7 cellular contexts compared by ENCODE assay signal in the genomic region with DNA sequence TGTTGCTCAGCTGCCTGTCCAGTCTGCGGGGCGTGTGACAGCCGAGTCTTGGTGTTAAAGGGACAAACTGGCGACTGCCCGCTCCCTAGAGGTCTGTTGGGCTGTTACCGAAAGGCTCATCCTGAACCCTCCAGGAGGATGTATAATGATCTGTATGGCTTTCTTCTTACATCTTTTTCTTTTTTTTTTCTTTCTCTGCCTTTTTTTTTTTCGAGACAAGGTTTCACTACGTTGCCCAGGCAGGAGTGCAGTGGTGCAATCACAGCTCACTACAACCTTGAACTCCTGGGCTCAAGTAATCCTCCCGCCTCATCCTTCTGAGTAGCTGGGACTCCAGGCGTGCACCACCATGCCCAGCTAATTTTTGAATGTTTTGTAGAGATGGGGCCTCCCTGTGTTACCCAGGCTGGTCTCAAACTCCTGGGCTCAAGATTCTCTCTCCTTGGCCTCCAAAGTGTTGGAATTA. TPM values are rescaled to one million over a fixed set of nuclear protein-coding genes. Genes with fewer than 3 reads are reported as not detected.
DNase-seq lines count a peak whose midpoint lies in the region; ATAC-seq, FAIRE-seq and TF ChIP-seq lines count a peak whose summit lies in the region.

No MANE protein-coding gene starts in this region.

- peaks cover 4% of the 10 kb centered on the region for H3K36me3 Mint-ChIP-seq in activated naive CD8-positive, alpha-beta T cell

- H3K27me3 Mint-ChIP-seq in activated naive CD8-positive, alpha-beta T cell, result no peaks in the 10 kb centered on the region

- peak overlapping the region; percentile 96 for H3K4me3 Mint-ChIP-seq in activated naive CD8-positive, alpha-beta T cell

- H2AFZ ChIP-seq in keratinocyte (ENCODE audit: control insufficient read depth, low read length), result peak overlapping the region; percentile 92

- no peak for DNase-seq in keratinocyte (ENCODE audit: low read depth, low spot score)
- DNase-seq in HPDE6-E6E7 (ENCODE audit: extremely low spot score), result no peak

- no peaks in the 10 kb centered on the region for H3K9me3 ChIP-seq in keratinocyte (ENCODE audit: control insufficient read depth, low read depth, low read length)

- H3K79me2 ChIP-seq in keratinocyte (ENCODE audit: control insufficient read depth, insufficient read depth, low read length), result peaks cover 13% of the 10 kb centered on the region

- ATAC-seq in GM18870 (IDR thresholded peaks at IDR 0.05; ENCODE audit: unreplicated experiment), result peak; percentile 30
- peak; percentile 35 for ATAC-seq in HG03354 (IDR thresholded peaks at IDR 0.05; ENCODE audit: poor library complexity, severe bottlenecking, unreplicated experiment)
- ATAC-seq in GM21515 (IDR thresholded peaks at IDR 0.05; ENCODE audit: unreplicated experiment), result no peak

- FAIRE-seq in keratinocyte (lab: Jason Lieb, UNC), result no peak

- no peak for TF ChIP-seq CTCF in keratinocyte (optimal IDR thresholded peaks at IDR 0.05 in 1 of 3, IDR thresholded peaks at IDR 0.05 in 1 of 3, conservative IDR thresholded peaks at IDR 0.05 in 1 of 3; ENCODE audit: extremely low read depth in 1 of 3, insufficient read depth in 2 of 3, low read length in 3 of 3)

- peaks cover 12 to 17% of the 10 kb centered on the region in 2 experiments for H3K36me3 ChIP-seq in keratinocyte (ENCODE audit: control insufficient read depth in 2 of 2, extremely low read depth in 1 of 2, insufficient read depth in 2 of 2, low read length in 2 of 2)

- H3K9ac ChIP-seq in keratinocyte (ENCODE audit: control insufficient read depth, extremely low read depth, insufficient read depth, low read length), result peak overlapping the region; percentile 83

- peaks cover 20% of the 10 kb centered on the region for H3K4me1 Mint-ChIP-seq in activated naive CD8-positive, alpha-beta T cell (ENCODE audit: low read depth)

- peak overlapping the region; percentile 81 to 91 (median 88) for H3K4me3 ChIP-seq in keratinocyte (ENCODE audit: control insufficient read depth in 2 of 3, extremely low read depth in 1 of 3, insufficient read depth in 2 of 3, low read depth in 1 of 3, low read length in 3 of 3)

- peak overlapping the region; percentile 87 for H3K27ac Mint-ChIP-seq in activated naive CD8-positive, alpha-beta T cell

- no peaks in the 10 kb centered on the region for H4K20me1 ChIP-seq in keratinocyte (ENCODE audit: control insufficient read depth, extremely low read depth, insufficient read depth, low read length)

- no peaks in the 10 kb centered on the region for H3K27me3 ChIP-seq in keratinocyte (ENCODE audit: control insufficient read depth, extremely low read depth, insufficient read depth, low read length)

- dilution Hi-C loops in keratinocyte (cut with MboI; ENCODE audit: extremely low pct_ligation_motif_present, low sequenced_read_pairs), result no loop called here

- peak overlapping the region; percentile 33 for H3K27ac ChIP-seq in keratinocyte (ENCODE audit: control insufficient read depth, insufficient read depth, low read length)
- peak overlapping the region; percentile 3 for H3K27ac ChIP-seq in temporal lobe (ENCODE audit: low read depth, low read length)

- no peaks in the 10 kb centered on the region for H3K9me1 ChIP-seq in keratinocyte (ENCODE audit: control insufficient read depth, extremely low read depth, insufficient read depth, low read length)

- no peaks in the 10 kb centered on the region for H3K9me3 Mint-ChIP-seq in activated naive CD8-positive, alpha-beta T cell (ENCODE audit: low read depth)

- H3K4me1 ChIP-seq in keratinocyte (ENCODE audit: control insufficient read depth, extremely low read depth, insufficient read depth, low read length), result peaks cover 6% of the 10 kb centered on the region

- peak overlapping the region; percentile 72 for H3K4me2 ChIP-seq in keratinocyte (ENCODE audit: control insufficient read depth, extremely low read depth, insufficient read depth, low read depth, low read length)

RNA-seq across cellular contexts. Expression of gene INTS15, which starts 0.9 kb away (rescaled TPM):
- polyA plus RNA-seq in keratinocyte, result 11.9 to 22.5 TPM (median 12.1 TPM) in 3 replicates
- polyA plus RNA-seq in keratinocyte (2011; ENCODE audit: low read depth), result 4.7 TPM
- polyA plus RNA-seq in keratinocyte (2011; cell fraction: cytosol; rRNA removed), result 17.0 and 19.7 TPM in 2 replicates
- polyA plus RNA-seq in keratinocyte (2011; cell fraction: nucleus; rRNA removed), result 26.7 and 33.4 TPM in 2 replicates
- polyA plus RNA-seq in keratinocyte (2012; ENCODE audit: low replicate concordance), result 14.9 and 17.1 TPM in 2 replicates
- 9.0 to 18.6 TPM (median 12.4 TPM) in 3 replicates for polyA minus RNA-seq in keratinocyte
- polyA minus RNA-seq in keratinocyte (2011; cell fraction: cytosol; rRNA and poly(A)+ RNA removed), result 16.5 TPM
- polyA minus RNA-seq in keratinocyte (2011; cell fraction: nucleus; rRNA and poly(A)+ RNA removed), result 9.1 and 10.8 TPM in 2 replicates
- total RNA-seq in temporal lobe, result 16.0 TPM

RNA-seq across cellular contexts. Expression of gene ZDHHC4, which starts 13.4 kb away (rescaled TPM):
- polyA plus RNA-seq in keratinocyte, result 50.7 to 66.1 TPM (median 60.6 TPM) in 3 replicates
- 6.8 TPM for polyA plus RNA-seq in keratinocyte (2011; ENCODE audit: low read depth)
- 64.5 and 69.8 TPM in 2 replicates for polyA plus RNA-seq in keratinocyte (2011; cell fraction: cytosol; rRNA removed)
- 42.1 and 42.5 TPM in 2 replicates for polyA plus RNA-seq in keratinocyte (2011; cell fraction: nucleus; rRNA removed)
- 26.7 and 31.7 TPM in 2 replicates for polyA plus RNA-seq in keratinocyte (2012; ENCODE audit: low replicate concordance)
- 66.5 to 118 TPM (median 95.0 TPM) in 3 replicates for polyA minus RNA-seq in keratinocyte
- 44.7 TPM for polyA minus RNA-seq in keratinocyte (2011; cell fraction: cytosol; rRNA and poly(A)+ RNA removed)
- 10.3 and 20.0 TPM in 2 replicates for polyA minus RNA-seq in keratinocyte (2011; cell fraction: nucleus; rRNA and poly(A)+ RNA removed)
- total RNA-seq in temporal lobe, result 39.8 TPM

RNA-seq across cellular contexts. Expression of gene ZNF853, which starts 24.7 kb away (rescaled TPM):
- polyA plus RNA-seq in keratinocyte, result 0.02 to 0.03 TPM (median 0.03 TPM) in 3 replicates
- polyA plus RNA-seq in keratinocyte (2011; ENCODE audit: low read depth), result 0.11 TPM
- 0.04 TPM in 1 of 2 replicates, not detected in the other for polyA plus RNA-seq in keratinocyte (2011; cell fraction: cytosol; rRNA removed)
- 0.04 and 0.09 TPM in 2 replicates for polyA plus RNA-seq in keratinocyte (2011; cell fraction: nucleus; rRNA removed)
- 0.04 TPM in 1 of 2 replicates, not detected in the other for polyA plus RNA-seq in keratinocyte (2012; ENCODE audit: low replicate concordance)
- not detected in 3 replicates for polyA minus RNA-seq in keratinocyte
- polyA minus RNA-seq in keratinocyte (2011; cell fraction: cytosol; rRNA and poly(A)+ RNA removed), result not detected
- polyA minus RNA-seq in keratinocyte (2011; cell fraction: nucleus; rRNA and poly(A)+ RNA removed), result not detected in 2 replicates
- 19.2 TPM for total RNA-seq in temporal lobe

RNA-seq across cellular contexts. Expression of gene GRID2IP, which starts 39.4 kb away (rescaled TPM):
- 0.01 to 0.04 TPM (median 0.03 TPM) in 3 replicates for polyA plus RNA-seq in keratinocyte
- polyA plus RNA-seq in keratinocyte (2011; ENCODE audit: low read depth), result not detected
- not detected in 2 replicates for polyA plus RNA-seq in keratinocyte (2011; cell fraction: cytosol; rRNA removed)
- polyA plus RNA-seq in keratinocyte (2011; cell fraction: nucleus; rRNA removed), result 0.05 TPM in 1 of 2 replicates, not detected in the other
- polyA plus RNA-seq in keratinocyte (2012; ENCODE audit: low replicate concordance), result not detected in 2 replicates
- 0.16 TPM in 1 of 3 replicates, not detected in the others for polyA minus RNA-seq in keratinocyte
- polyA minus RNA-seq in keratinocyte (2011; cell fraction: cytosol; rRNA and poly(A)+ RNA removed), result not detected
- polyA minus RNA-seq in keratinocyte (2011; cell fraction: nucleus; rRNA and poly(A)+ RNA removed), result not detected in 2 replicates
- 0.74 TPM for total RNA-seq in temporal lobe

RNA-seq across cellular contexts. Expression of gene ZNF316, which starts 46.4 kb away (rescaled TPM):
- polyA plus RNA-seq in keratinocyte, result 4.6 to 5.1 TPM (median 4.7 TPM) in 3 replicates
- polyA plus RNA-seq in keratinocyte (2011; ENCODE audit: low read depth), result 6.6 TPM
- 1.4 and 3.8 TPM in 2 replicates for polyA plus RNA-seq in keratinocyte (2011; cell fraction: cytosol; rRNA removed)
- 17.0 and 17.5 TPM in 2 replicates for polyA plus RNA-seq in keratinocyte (2011; cell fraction: nucleus; rRNA removed)
- polyA plus RNA-seq in keratinocyte (2012; ENCODE audit: low replicate concordance), result 8.7 and 9.4 TPM in 2 replicates
- polyA minus RNA-seq in keratinocyte, result 2.5 to 5.8 TPM (median 3.6 TPM) in 3 replicates
- polyA minus RNA-seq in keratinocyte (2011; cell fraction: cytosol; rRNA and poly(A)+ RNA removed), result 7.9 TPM
- 7.9 and 10.6 TPM in 2 replicates for polyA minus RNA-seq in keratinocyte (2011; cell fraction: nucleus; rRNA and poly(A)+ RNA removed)
- total RNA-seq in temporal lobe, result 18.4 TPM
